Comparison of ENCODE assay signal across 1 cellular context in genomic region chr6:27838513-27839302, GRCh38.
TF ChIP-seq lines count a peak whose summit lies in the region.
"Not testable (repeated sequence)": the region's sequence is repeated elsewhere in the genome, so short reads cannot be mapped to it uniquely, and the experiment has no call there.

No MANE protein-coding gene starts in this region.

TF ChIP-seq in HepG2, 621 proteins besides CTCF, POLR2A, EP300 and RAD21 (continued from another document and continues in another):
- TF ChIP-seq ZNF598 (CRISPR knock-in tag; IDR thresholded peaks at IDR 0.05; ENCODE audit: borderline replicate concordance) = peak; percentile 18; the same call in 1 of the 2 replicates
- peak; percentile 94; the same call in 1 of the 2 replicates for TF ChIP-seq HMGXB3 (CRISPR knock-in tag; IDR thresholded peaks at IDR 0.05; ENCODE audit: borderline replicate concordance)
- TF ChIP-seq E2F5 (CRISPR knock-in tag; conservative IDR thresholded peaks at IDR 0.05) = peak; percentile 24; the same call in 1 of the 2 replicates
- peak; percentile 9 for TF ChIP-seq RBM22 (optimal IDR thresholded peaks at IDR 0.05; ENCODE audit: low read length)
- peak; percentile 94 for TF ChIP-seq SIN3A (IDR thresholded peaks at IDR 0.05; ENCODE audit: borderline replicate concordance, low read depth, low read length)
- peak; percentile 6 for TF ChIP-seq DR1 (CRISPR knock-in tag; IDR thresholded peaks at IDR 0.05)
- 0 out of 2 replicates have a peak, but pooled peaks have one; percentile 1 for TF ChIP-seq FOXP4 (CRISPR knock-in tag; IDR thresholded peaks at IDR 0.05)
- TF ChIP-seq PITX1 (CRISPR knock-in tag; IDR thresholded peaks at IDR 0.05) = peak; percentile 32; the same call in 1 of the 2 replicates
- TF ChIP-seq ZNF501 (CRISPR knock-in tag; IDR thresholded peaks at IDR 0.05) = peak; percentile 81
- TF ChIP-seq SAP130 (CRISPR knock-in tag; IDR thresholded peaks at IDR 0.05; ENCODE audit: low read depth) = peak; percentile 94
- peak; percentile 13; the same call in 1 of the 2 replicates for TF ChIP-seq ZSCAN9 (CRISPR knock-in tag; IDR thresholded peaks at IDR 0.05; ENCODE audit: borderline replicate concordance)
- TF ChIP-seq MLLT10 (CRISPR knock-in tag; IDR thresholded peaks at IDR 0.05) = 0 out of 2 replicates have a peak, but pooled peaks have one; percentile 45
- 0 out of 2 replicates have a peak, but pooled peaks have one; percentile 88 for TF ChIP-seq ZNF136 (CRISPR knock-in tag; IDR thresholded peaks at IDR 0.05; ENCODE audit: low read depth)
- TF ChIP-seq NR2F2 (IDR thresholded peaks at IDR 0.05; ENCODE audit: borderline replicate concordance, low read depth) = 0 out of 2 replicates have a peak, but pooled peaks have one; percentile 9
- peak; percentile 49; the same call in 1 of the 2 replicates for TF ChIP-seq RBFOX2 (IDR thresholded peaks at IDR 0.05; ENCODE audit: low read depth, low read length)
- 0 out of 2 replicates have a peak, but pooled peaks have one; percentile 26 for TF ChIP-seq ZNF713 (CRISPR knock-in tag; IDR thresholded peaks at IDR 0.05)
- TF ChIP-seq POLR2AphosphoS2 (IDR thresholded peaks at IDR 0.05; ENCODE audit: low read depth, low read length) = peak; percentile 93; the same call in 1 of the 2 replicates
- peak; percentile 35; the same call in 1 of the 2 replicates for TF ChIP-seq FOXC1 (CRISPR knock-in tag; IDR thresholded peaks at IDR 0.05; ENCODE audit: borderline replicate concordance)
- TF ChIP-seq ZBTB1 (CRISPR knock-in tag; IDR thresholded peaks at IDR 0.05; ENCODE audit: borderline replicate concordance) = peak; percentile 36; the same call in 1 of the 2 replicates
- TF ChIP-seq CBFB (CRISPR knock-in tag; IDR thresholded peaks at IDR 0.05) = peak; percentile 0
- 0 out of 2 replicates have a peak, but pooled peaks have one; percentile 67 for TF ChIP-seq ZNF230 (CRISPR knock-in tag; IDR thresholded peaks at IDR 0.05)
- TF ChIP-seq ZFP41 (CRISPR knock-in tag; IDR thresholded peaks at IDR 0.05; ENCODE audit: borderline replicate concordance) = 0 out of 2 replicates have a peak, but pooled peaks have one; percentile 62
- TF ChIP-seq ZBTB7B (CRISPR knock-in tag; IDR thresholded peaks at IDR 0.05) = peak; percentile 8
- peak; percentile 55; the same call in 1 of the 2 replicates for TF ChIP-seq ZNF274 (CRISPR knock-in tag; IDR thresholded peaks at IDR 0.05)
- TF ChIP-seq ZNF567 (CRISPR knock-in tag; IDR thresholded peaks at IDR 0.05; ENCODE audit: borderline replicate concordance) = 0 out of 2 replicates have a peak, but pooled peaks have one; percentile 50
- TF ChIP-seq ZNF224 (CRISPR knock-in tag; IDR thresholded peaks at IDR 0.05) = peak; percentile 88
- peak; percentile 27 for TF ChIP-seq MED8 (CRISPR knock-in tag; IDR thresholded peaks at IDR 0.05; ENCODE audit: insufficient replicate concordance)
- peak; percentile 50; the same call in 1 of the 3 replicates for TF ChIP-seq MXI1 (IDR thresholded peaks at IDR 0.05; ENCODE audit: borderline replicate concordance, low read depth, low read length)
- peak; percentile 94 for TF ChIP-seq MYPOP (CRISPR knock-in tag; IDR thresholded peaks at IDR 0.05)
- 0 out of 2 replicates have a peak, but pooled peaks have one; percentile 62 for TF ChIP-seq ZNF468 (CRISPR knock-in tag; IDR thresholded peaks at IDR 0.05)
- peak; percentile 40; the same call in 1 of the 2 replicates for TF ChIP-seq POGK (CRISPR knock-in tag; conservative IDR thresholded peaks at IDR 0.05)
- 0 out of 2 replicates have a peak, but pooled peaks have one; percentile 22 for TF ChIP-seq ZNF773 (CRISPR knock-in tag; IDR thresholded peaks at IDR 0.05; ENCODE audit: borderline replicate concordance)
- peak; percentile 92 for TF ChIP-seq ZNF891 (CRISPR knock-in tag; IDR thresholded peaks at IDR 0.05)
- peak; percentile 82 for TF ChIP-seq AGO2 (optimal IDR thresholded peaks at IDR 0.05; ENCODE audit: low read depth, low read length)
- TF ChIP-seq ZFYVE20 (CRISPR knock-in tag; IDR thresholded peaks at IDR 0.05; ENCODE audit: borderline replicate concordance, low read depth) = 0 out of 2 replicates have a peak, but pooled peaks have one; percentile 37
- 0 out of 2 replicates have a peak, but pooled peaks have one; percentile 27 for TF ChIP-seq MYNN (CRISPR knock-in tag; IDR thresholded peaks at IDR 0.05; ENCODE audit: low read depth)
- 0 out of 2 replicates have a peak, but pooled peaks have one; percentile 13 for TF ChIP-seq ZFP1 (CRISPR knock-in tag; IDR thresholded peaks at IDR 0.05)
- TF ChIP-seq SP5 (CRISPR knock-in tag; IDR thresholded peaks at IDR 0.05; ENCODE audit: borderline replicate concordance, low read depth) = peak; percentile 13
- TF ChIP-seq ZNF558 (CRISPR knock-in tag; IDR thresholded peaks at IDR 0.05; ENCODE audit: borderline replicate concordance) = peak; percentile 57; the same call in 1 of the 2 replicates
- TF ChIP-seq JUNB (CRISPR knock-in tag; IDR thresholded peaks at IDR 0.05; ENCODE audit: borderline replicate concordance) = peak; percentile 70
- 0 out of 2 replicates have a peak, but pooled peaks have one; percentile 77 for TF ChIP-seq HIC2 (CRISPR knock-in tag; IDR thresholded peaks at IDR 0.05; ENCODE audit: low read depth)
- peak; percentile 65; the same call in 1 of the 2 replicates for TF ChIP-seq ZNF329 (CRISPR knock-in tag; IDR thresholded peaks at IDR 0.05; ENCODE audit: low read depth)
- TF ChIP-seq CBX5 (CRISPR knock-in tag; IDR thresholded peaks at IDR 0.05; ENCODE audit: borderline replicate concordance) = 0 out of 2 replicates have a peak, but pooled peaks have one; percentile 29
- peak; percentile 25; the same call in 1 of the 2 replicates for TF ChIP-seq ZFP37 (CRISPR knock-in tag; IDR thresholded peaks at IDR 0.05; ENCODE audit: borderline replicate concordance)
- peak; percentile 54 for TF ChIP-seq ZNF574 (CRISPR knock-in tag; IDR thresholded peaks at IDR 0.05)
- TF ChIP-seq SOX6 (IDR thresholded peaks at IDR 0.05) = not testable (repeated sequence)
- TF ChIP-seq SOX6 (CRISPR knock-in tag; IDR thresholded peaks at IDR 0.05) = peak; percentile 3; the same call in 1 of the 2 replicates
- peak; percentile 89; the same call in 1 of the 2 replicates for TF ChIP-seq MXD1 (CRISPR knock-in tag; IDR thresholded peaks at IDR 0.05)
- peak; percentile 65; the same call in 1 of the 2 replicates for TF ChIP-seq YEATS2 (CRISPR knock-in tag; IDR thresholded peaks at IDR 0.05; ENCODE audit: borderline replicate concordance)
- peak; percentile 74; the same call in 1 of the 2 replicates for TF ChIP-seq ZZZ3 (CRISPR knock-in tag; IDR thresholded peaks at IDR 0.05; ENCODE audit: borderline replicate concordance)
- TF ChIP-seq ZNF292 (CRISPR knock-in tag; IDR thresholded peaks at IDR 0.05; ENCODE audit: borderline replicate concordance, low read depth) = 0 out of 2 replicates have a peak, but pooled peaks have one; percentile 12
